9 cellular contexts compared by ENCODE assay signal in genomic region chr17:79994222-79994569, GRCh38. TPM values are rescaled to one million over a fixed set of nuclear protein-coding genes. Genes with fewer than 3 reads are reported as not detected.
A peak's percentile ranks its signal among the peaks of the same experiment; 100 is the strongest.
DNase-seq lines count a peak whose midpoint lies in the region; ATAC-seq, FAIRE-seq and TF ChIP-seq lines count a peak whose summit lies in the region.
"Not testable (repeated sequence)": the region's sequence is repeated elsewhere in the genome, so short reads cannot be mapped to it uniquely, and the experiment has no call there.
"Had no signal": no experiment of that assay in that cellular context is flagged by ENCODE, and none has a peak within 500 bp of the region (broad histone marks: within the 10 kb centered on the region; RNA-seq: fewer than 3 reads in every experiment).

No MANE protein-coding gene starts in this region.

- H3K27me3 ChIP-seq in HUES64 (ENCODE audit: insufficient read depth, low read length); HepG2 (ENCODE audit: control insufficient read depth in 1 of 2, insufficient read depth in 2 of 2, low read length in 2 of 2); pancreas; uterus: not testable (repeated sequence)

- not testable (repeated sequence) for FAIRE-seq in HepG2 (lab: Jason Lieb, UNC); pancreas (lab: Jason Lieb, UNC)

- TF ChIP-seq RAD21 in HepG2 (CRISPR knock-in tag; IDR thresholded peaks at IDR 0.05), result not testable (repeated sequence)

- H3K4me3 ChIP-seq in HUES64 (ENCODE audit: low read length); pancreas; uterus: not testable (repeated sequence)
- peak overlapping the region; percentile 36 to 77 (median 62) for H3K4me3 ChIP-seq in HepG2 (replicated peaks in 1 of 3; ENCODE audit: insufficient read depth in 1 of 3, low read depth in 2 of 3, low read length in 3 of 3)

- H3K36me3 Mint-ChIP-seq in CD14-positive monocyte, result not testable (repeated sequence)
- peaks cover 11% of the 10 kb centered on the region for H3K36me3 Mint-ChIP-seq in activated naive CD4-positive, alpha-beta T cell treated with anti-CD3 and anti-CD28 coated beads for 36 hours (ENCODE audit: low read depth)
- H3K36me3 Mint-ChIP-seq in MCF 10A (ENCODE audit: insufficient read depth, unreplicated experiment), result peaks cover 11% of the 10 kb centered on the region

- POLR2A ChIA-PET in RWPE1 (lab: Yijun Ruan, JAX; ENCODE audit: low non-redundant PET) (interaction anchor here (0.5 to 1.1 kb wide), 2 partner anchors 155 to 183 kb away, joined by 3 read pairs; partner anchors contain the start of gene CBX4), MCF 10A (lab: Yijun Ruan, JAX) (interaction anchor here (1.0 to 2.7 kb wide), 10 partner anchors 14 to 248 kb away, joined by 4 to 16 read pairs (median 8); partner anchors contain the start of gene CBX8), HepG2 (lab: Yijun Ruan, JAX) (interaction anchor here (0.8 to 10.9 kb wide), 47 partner anchors 10 to 966 kb away, joined by 3 to 333 read pairs (median 6); partner anchors contain the start of genes CBX4, CBX8, GAA and SGSH)

- CTCF ChIA-PET in RWPE1 (lab: Yijun Ruan, JAX), result interaction anchor here (0.5 to 1.1 kb wide), 3 partner anchors 78 to 998 kb away, joined by 3 to 5 read pairs (median 4); partner anchors contain the start of genes CBX4 and CHMP6
- CTCF ChIA-PET in activated naive CD4-positive, alpha-beta T cell treated with anti-CD3 and anti-CD28 coated beads for 36 hours (lab: Charles Lee), result interaction anchor here (0.9 to 2.5 kb wide), 5 partner anchors 11 to 248 kb away, joined by 3 to 21 read pairs (median 12); partner anchors contain the start of gene GAA
- CTCF ChIA-PET in MCF 10A (lab: Yijun Ruan, JAX), result interaction anchor here (0.6 to 3.5 kb wide), 10 partner anchors 12 to 248 kb away, joined by 3 to 49 read pairs (median 7); no protein-coding TSS in a partner anchor
- CTCF ChIA-PET in HepG2 (lab: Yijun Ruan, JAX; ENCODE audit: low intra/inter-chr PET ratio, low total read pairs), result not testable (repeated sequence)

- H3K79me2 ChIP-seq in HepG2 (ENCODE audit: insufficient read depth, low read length), result not testable (repeated sequence)

- not testable (repeated sequence) for TF ChIP-seq POLR2A in HepG2 (IDR thresholded peaks at IDR 0.05; ENCODE audit: insufficient read depth in 1 of 2, low read depth in 2 of 2, low read length in 2 of 2); uterus (IDR thresholded peaks at IDR 0.05)

- peak overlapping the region in 1 of 2 donors; percentile 80 for H3K4me3 Mint-ChIP-seq in CD14-positive monocyte
- H3K4me3 Mint-ChIP-seq in activated naive CD4-positive, alpha-beta T cell treated with anti-CD3 and anti-CD28 coated beads for 36 hours; MCF 10A (ENCODE audit: unreplicated experiment): not testable (repeated sequence)

- WGBS in HUES64, result 61% methylated on average over 4 of the region's 4 CpGs
- 15% methylated on average over 4 of the region's 4 CpGs for WGBS in HepG2 (ENCODE audit: low lambda C conversion rate)
- 68 to 72% methylated on average over 4 of the region's 4 CpGs for WGBS in pancreas, 2 donors

- not testable (repeated sequence) for H3K36me3 ChIP-seq in HUES64 (ENCODE audit: insufficient read depth, low read length); HepG2 (replicated peaks in 1 of 2; ENCODE audit: control insufficient read depth in 1 of 2, insufficient read depth in 2 of 2, low read length in 2 of 2); pancreas; uterus

- H3K9ac ChIP-seq in HUES64 (ENCODE audit: low read depth, low read length), result not testable (repeated sequence)
- peak overlapping the region; percentile 88 for H3K9ac ChIP-seq in HepG2 (ENCODE audit: insufficient read depth, low read depth, low read length)

- in situ Hi-C loops in HepG2 (cut with HindIII; ENCODE audit: extremely low pct_ligation_motif_present, low pct_unique_long_range_greater_than_20kb), result loop anchor here (5.0 kb wide), 3 partner anchors 67 to 182 kb away; partner anchors contain the start of gene CBX4

- H3K27ac Mint-ChIP-seq in CD14-positive monocyte (peak overlapping the region; percentile 83 to 96 (median 93)), MCF 10A (ENCODE audit: low read depth, unreplicated experiment) (peak overlapping the region; percentile 81)
- peak overlapping the region; percentile 91 for H3K27ac Mint-ChIP-seq in activated naive CD4-positive, alpha-beta T cell treated with anti-CD3 and anti-CD28 coated beads for 36 hours

- H3K27me3 Mint-ChIP-seq in CD14-positive monocyte (ENCODE audit: low read depth in 3 of 3), result peaks cover 13 to 21% (median 17%) of the 10 kb centered on the region in 3 donors
- not testable (repeated sequence) for H3K27me3 Mint-ChIP-seq in activated naive CD4-positive, alpha-beta T cell treated with anti-CD3 and anti-CD28 coated beads for 36 hours (ENCODE audit: low read depth); MCF 10A (ENCODE audit: insufficient read depth, unreplicated experiment)

- TF ChIP-seq CTCF in CD14-positive monocyte (IDR thresholded peaks at IDR 0.05); RWPE1 (conservative IDR thresholded peaks at IDR 0.05; ENCODE audit: low read depth); MCF 10A (IDR thresholded peaks at IDR 0.05; ENCODE audit: unreplicated experiment); HepG2 (CRISPR knock-in tag; IDR thresholded peaks at IDR 0.05); pancreas (IDR thresholded peaks at IDR 0.05); uterus (IDR thresholded peaks at IDR 0.05): not testable (repeated sequence)

- peaks cover 53% of the 10 kb centered on the region for H3K4me1 Mint-ChIP-seq in CD14-positive monocyte
- H3K4me1 Mint-ChIP-seq in activated naive CD4-positive, alpha-beta T cell treated with anti-CD3 and anti-CD28 coated beads for 36 hours (ENCODE audit: low read depth), result peaks cover 58% of the 10 kb centered on the region
- H3K4me1 Mint-ChIP-seq in MCF 10A (ENCODE audit: insufficient read depth, unreplicated experiment), result peaks cover 21% of the 10 kb centered on the region

- not testable (repeated sequence) for DNase-seq in CD14-positive monocyte (ENCODE audit: low spot score); RWPE1 (ENCODE audit: low spot score); activated naive CD4-positive, alpha-beta T cell treated with anti-CD3 and anti-CD28 coated beads for 36 hours; MCF 10A (ENCODE audit: unreplicated experiment); HepG2 (ENCODE audit: low spot score); pancreas; uterus

- not testable (repeated sequence) for H4K20me1 ChIP-seq in HepG2 (ENCODE audit: insufficient read depth, low read length)

- not testable (repeated sequence) for H3K9me3 ChIP-seq in HUES64 (ENCODE audit: insufficient read depth, low read depth, low read length); HepG2 (ENCODE audit: low read length); pancreas; uterus

- H3K4me2 ChIP-seq in HepG2 (ENCODE audit: low read depth, low read length), result peak overlapping the region; percentile 99

- peaks cover 36% of the 10 kb centered on the region for H3K4me1 ChIP-seq in HUES64 (ENCODE audit: insufficient read depth, low read length)
- peaks cover 81% of the 10 kb centered on the region for H3K4me1 ChIP-seq in HepG2 (ENCODE audit: insufficient read depth, low read length)
- peaks cover 22 to 39% (median 25%) of the 10 kb centered on the region in 3 donors for H3K4me1 ChIP-seq in pancreas
- peaks cover 0 to 15% of the 10 kb centered on the region in 2 donors for H3K4me1 ChIP-seq in uterus

- not testable (repeated sequence) for H3K9me3 Mint-ChIP-seq in CD14-positive monocyte; activated naive CD4-positive, alpha-beta T cell treated with anti-CD3 and anti-CD28 coated beads for 36 hours; MCF 10A (ENCODE audit: unreplicated experiment)

- H2AFZ ChIP-seq in HepG2 (ENCODE audit: low read length), result not testable (repeated sequence)

- not testable (repeated sequence) for TF ChIP-seq EP300 in HepG2 (IDR thresholded peaks at IDR 0.05; ENCODE audit: low read depth in 2 of 2, low read length in 2 of 2); HepG2 (CRISPR knock-in tag; IDR thresholded peaks at IDR 0.05; ENCODE audit: borderline replicate concordance)

- peak overlapping the region; percentile 83; the same call in 1 of the 2 replicates for H3K27ac ChIP-seq in HUES64 (ENCODE audit: low read depth, low read length)
- H3K27ac ChIP-seq in RWPE1, result peak overlapping the region; percentile 86
- peak overlapping the region; percentile 98 for H3K27ac ChIP-seq in HepG2 (ENCODE audit: extremely low read length, insufficient read depth, low read length)
- H3K27ac ChIP-seq in pancreas, result peak overlapping the region in 3 of 4 donors; percentile 41 to 47 (median 43)
- H3K27ac ChIP-seq in uterus, result peak overlapping the region; percentile 38 to 57

- not testable (repeated sequence) for BruUV-seq in MCF 10A (replicated peaks; lab: Mats Ljungman, UMichigan); HepG2 (replicated peaks; lab: Mats Ljungman, UMichigan)

- intact Hi-C loops in CD14-positive monocyte (cut with micrococcal nuclease), result loop anchor here in 1 of 2 donors (5.0 kb wide), 1 partner anchor 202 kb away; no protein-coding TSS in a partner anchor
- intact Hi-C loops in activated naive CD4-positive, alpha-beta T cell treated with anti-CD3 and anti-CD28 coated beads for 36 hours (cut with micrococcal nuclease), result loop anchor here (10.0 kb wide), 1 partner anchor 1219 kb away; no protein-coding TSS in a partner anchor
- intact Hi-C loops in MCF 10A (cut with micrococcal nuclease), result loop anchor here (5.0 kb wide), 2 partner anchors 47 to 62 kb away; no protein-coding TSS in a partner anchor
- intact Hi-C loops in HepG2 (cut with micrococcal nuclease; ENCODE audit: unreplicated experiment); uterus (cut with DNase I; ENCODE audit: low total_unique reads): not testable (repeated sequence)
- intact Hi-C loops in pancreas (cut with DNase I), result loop anchor here in 1 of 3 donors (5.0 kb wide), 2 partner anchors 187 to 202 kb away; no protein-coding TSS in a partner anchor

- not testable (repeated sequence) for ATAC-seq in HepG2, pancreas

RNA-seq across cellular contexts. Expression of gene TBC1D16, which starts 41.5 kb away (rescaled TPM):
- under 1 TPM; 0.11 to 0.27 TPM for polyA plus RNA-seq in CD14-positive monocyte
- 40.4 TPM for polyA plus RNA-seq in HUES64 (2013, experiment 1 of 2)
- polyA plus RNA-seq in HUES64 (2013, experiment 2 of 2), result 44.6 TPM
- 10 to 100 TPM; 17.0 to 19.0 TPM for total RNA-seq in activated naive CD4-positive, alpha-beta T cell treated with anti-CD3 and anti-CD28 coated beads for 36 hours
- 21.1 and 26.5 TPM in 2 replicates for total RNA-seq in MCF 10A (2022)
- total RNA-seq in HepG2 (2016; rRNA removed; fragmentation: Illumina TruSeq; extraction: Trizol), result 24.7 and 24.9 TPM in 2 replicates
- 4.0 and 5.5 TPM in 2 replicates for total RNA-seq in HepG2 (2016; cell fraction: cytosol; rRNA removed; fragmentation: Illumina TruSeq; extraction: Trizol; ENCODE audit: low read depth)
- 22.2 and 25.3 TPM in 2 replicates for total RNA-seq in HepG2 (2016; cell fraction: insoluble cytoplasmic fraction; rRNA removed; fragmentation: Illumina TruSeq; extraction: Trizol)
- total RNA-seq in HepG2 (2016; cell fraction: membrane; rRNA removed; fragmentation: Illumina TruSeq; extraction: Trizol), result 15.6 and 15.7 TPM in 2 replicates
- 18.9 and 20.0 TPM in 2 replicates for total RNA-seq in HepG2 (2016; cell fraction: nucleus; rRNA removed; fragmentation: Illumina TruSeq; extraction: Trizol)
- 14.9 and 18.6 TPM in 2 replicates for polyA plus RNA-seq in HepG2 (2011; rRNA removed)
- polyA plus RNA-seq in HepG2 (2011; cell fraction: cytosol; rRNA removed), result 10.0 and 12.5 TPM in 2 replicates
- 35.5 and 43.5 TPM in 2 replicates for polyA plus RNA-seq in HepG2 (2011; cell fraction: nucleus; rRNA removed)
- polyA plus RNA-seq in HepG2 (2012), result 20.5 and 25.8 TPM in 2 replicates
- polyA plus RNA-seq in HepG2 (2016; cell fraction: cytosol; fragmentation: Illumina TruSeq; extraction: Trizol; ENCODE audit: low read depth), result 3.1 and 3.8 TPM in 2 replicates
- polyA plus RNA-seq in HepG2 (2016; cell fraction: insoluble cytoplasmic fraction; fragmentation: Illumina TruSeq; extraction: Trizol; ENCODE audit: low read depth), result 10.7 and 16.1 TPM in 2 replicates
- 8.3 and 8.6 TPM in 2 replicates for polyA plus RNA-seq in HepG2 (2016; cell fraction: membrane; fragmentation: Illumina TruSeq; extraction: Trizol; ENCODE audit: low read depth)
- 19.8 and 20.3 TPM in 2 replicates for polyA plus RNA-seq in HepG2 (2016; cell fraction: nucleus; fragmentation: Illumina TruSeq; extraction: Trizol; ENCODE audit: insufficient read depth, low read depth)
- 7.0 and 54.0 TPM in 2 replicates for polyA minus RNA-seq in HepG2 (2011; rRNA and poly(A)+ RNA removed; ENCODE audit: low replicate concordance)
- 16.7 and 20.3 TPM in 2 replicates for polyA minus RNA-seq in HepG2 (2011; cell fraction: cytosol; rRNA and poly(A)+ RNA removed)
- polyA minus RNA-seq in HepG2 (2011; cell fraction: nucleus; rRNA and poly(A)+ RNA removed), result 27.6 and 28.5 TPM in 2 replicates
- total RNA-seq in pancreas, result 10 to 100 TPM; 17.1 to 31.4 (median 22.6) TPM
- polyA plus RNA-seq in pancreas, result 10 to 100 TPM in 1 of 2 donors, 1 to 10 TPM in 1; 4.9 to 14.9 TPM
- total RNA-seq in uterus, result 10 to 100 TPM in 2 of 4 donors, 1 to 10 TPM in 2; 3.8 to 58.2 (median 18.3) TPM

RNA-seq across cellular contexts. Expression of gene CCDC40, which starts 42.2 kb away (rescaled TPM):
- polyA plus RNA-seq in CD14-positive monocyte, result under 1 TPM in 1 of 2 donors, not detected in 1; 0.21 TPM
- polyA plus RNA-seq in HUES64 (2013, experiment 1 of 2), result 5.9 TPM
- polyA plus RNA-seq in HUES64 (2013, experiment 2 of 2), result 6.0 TPM
- under 1 TPM in 1 of 2 experiments, not detected in 1; 0.32 TPM for total RNA-seq in activated naive CD4-positive, alpha-beta T cell treated with anti-CD3 and anti-CD28 coated beads for 36 hours
- 4.1 and 4.8 TPM in 2 replicates for total RNA-seq in MCF 10A (2022)
- total RNA-seq in HepG2 (2016; rRNA removed; fragmentation: Illumina TruSeq; extraction: Trizol), result 3.8 and 5.5 TPM in 2 replicates
- total RNA-seq in HepG2 (2016; cell fraction: cytosol; rRNA removed; fragmentation: Illumina TruSeq; extraction: Trizol; ENCODE audit: low read depth), result 46.8 and 47.3 TPM in 2 replicates
- total RNA-seq in HepG2 (2016; cell fraction: insoluble cytoplasmic fraction; rRNA removed; fragmentation: Illumina TruSeq; extraction: Trizol), result 2.3 and 7.7 TPM in 2 replicates
- 11.8 and 13.0 TPM in 2 replicates for total RNA-seq in HepG2 (2016; cell fraction: membrane; rRNA removed; fragmentation: Illumina TruSeq; extraction: Trizol)
- 6.5 and 8.4 TPM in 2 replicates for total RNA-seq in HepG2 (2016; cell fraction: nucleus; rRNA removed; fragmentation: Illumina TruSeq; extraction: Trizol)
- polyA plus RNA-seq in HepG2 (2011; rRNA removed), result 4.1 and 4.8 TPM in 2 replicates
- polyA plus RNA-seq in HepG2 (2011; cell fraction: cytosol; rRNA removed), result 1.4 TPM in 2 replicates
- polyA plus RNA-seq in HepG2 (2011; cell fraction: nucleus; rRNA removed), result 17.6 and 21.2 TPM in 2 replicates
- polyA plus RNA-seq in HepG2 (2012), result 2.2 and 4.3 TPM in 2 replicates
- 0.32 and 0.43 TPM in 2 replicates for polyA plus RNA-seq in HepG2 (2016; cell fraction: cytosol; fragmentation: Illumina TruSeq; extraction: Trizol; ENCODE audit: low read depth)
- polyA plus RNA-seq in HepG2 (2016; cell fraction: insoluble cytoplasmic fraction; fragmentation: Illumina TruSeq; extraction: Trizol; ENCODE audit: low read depth), result 2.2 and 2.4 TPM in 2 replicates
- polyA plus RNA-seq in HepG2 (2016; cell fraction: membrane; fragmentation: Illumina TruSeq; extraction: Trizol; ENCODE audit: low read depth), result 0.74 and 0.84 TPM in 2 replicates
- 19.3 and 21.2 TPM in 2 replicates for polyA plus RNA-seq in HepG2 (2016; cell fraction: nucleus; fragmentation: Illumina TruSeq; extraction: Trizol; ENCODE audit: insufficient read depth, low read depth)
- 3.0 and 3.8 TPM in 2 replicates for polyA minus RNA-seq in HepG2 (2011; rRNA and poly(A)+ RNA removed; ENCODE audit: low replicate concordance)
- 1.8 and 4.1 TPM in 2 replicates for polyA minus RNA-seq in HepG2 (2011; cell fraction: cytosol; rRNA and poly(A)+ RNA removed)
- 7.0 and 8.0 TPM in 2 replicates for polyA minus RNA-seq in HepG2 (2011; cell fraction: nucleus; rRNA and poly(A)+ RNA removed)
- total RNA-seq in pancreas, result 1 to 10 TPM; 1.9 to 6.2 (median 3.1) TPM
- 10 to 100 TPM in 1 of 2 donors, 1 to 10 TPM in 1; 3.5 to 12.3 TPM for polyA plus RNA-seq in pancreas
- total RNA-seq in uterus, result 10 to 100 TPM in 1 of 4 donors, 1 to 10 TPM in 2, under 1 TPM in 1; 0.88 to 16.6 (median 4.8) TPM
- polyA plus RNA-seq: IgD-negative memory B cell had no signal

Comparison
In these comparisons a context has a peak if more than half of its experiments do, and no peak if none do; other contexts are left out.
1. H3K27ac ChIP-seq: peak in every context shown above with its lines; median percentile 98 in HepG2; 86 in RWPE1; 83 in HUES64; 48 in uterus; 43 in pancreas.